In genomic region chr11:106087815-106088435, GRCh38 we compare ENCODE assay signal across 8 cellular contexts. TPM values are rescaled to one million over a fixed set of nuclear protein-coding genes. Genes with fewer than 3 reads are reported as not detected.
DNase-seq lines count a peak whose midpoint lies in the region; ATAC-seq and TF ChIP-seq lines count a peak whose summit lies in the region.

No MANE protein-coding gene starts in this region.

- no peak overlapping the region for H3K4me3 ChIP-seq in BE2C (ENCODE audit: low read depth, low read length)
- H3K4me3 ChIP-seq in mesenchymal stem cell (ENCODE audit: insufficient read depth in 1 of 2, low read depth in 1 of 2, low read length in 2 of 2): peak overlapping the region in 1 of 2 experiments; percentile 49
- H3K4me3 ChIP-seq in thoracic aorta: no peak overlapping the region

- H3K4me2 ChIP-seq in mesenchymal stem cell (ENCODE audit: low read length, poor library complexity, severe bottlenecking): no peak overlapping the region

- no peak overlapping the region for H2BK12ac ChIP-seq in mesenchymal stem cell (ENCODE audit: low read length in 2 of 2)

- peak overlapping the region; percentile 65 for H3K9ac ChIP-seq in mesenchymal stem cell (ENCODE audit: low read length)

- CTCF ChIA-PET in WTC11 (lab: Charles Lee): interaction anchor here (0.6 to 1.7 kb wide), 7 partner anchors 11 to 201 kb away, joined by 3 to 11 read pairs (median 3); partner anchors contain the start of genes AASDHPPT and KBTBD3

- no peaks in the 10 kb centered on the region for H3K27me3 Mint-ChIP-seq in WTC11 (ENCODE audit: low read depth)

- H3K4me1 ChIP-seq in BE2C: no peaks in the 10 kb centered on the region
- no peaks in the 10 kb centered on the region for H3K4me1 ChIP-seq in mesenchymal stem cell (ENCODE audit: control insufficient read depth, insufficient read depth, low read depth, low read length)
- peaks cover 13 to 24% of the 10 kb centered on the region in 2 donors for H3K4me1 ChIP-seq in thoracic aorta (ENCODE audit: control insufficient read depth in 1 of 2, low read depth in 2 of 2)

- no peak overlapping the region for H2AK5ac ChIP-seq in mesenchymal stem cell (ENCODE audit: low read length, severe bottlenecking)

- H3K9me3 Mint-ChIP-seq in WTC11: no peaks in the 10 kb centered on the region

- H3K23ac ChIP-seq in mesenchymal stem cell (ENCODE audit: low read length in 2 of 2): no peak overlapping the region

- H2BK120ac ChIP-seq in mesenchymal stem cell (ENCODE audit: low read depth, low read length): no peak overlapping the region

- H2AFZ ChIP-seq in mesenchymal stem cell (ENCODE audit: low read depth, low read length): no peak overlapping the region

- DNase-seq in BE2C (peak; percentile 40), NCI-H1092 (lab: John Stamatoyannopoulos, UW) (peak; percentile 7), WTC11 (ENCODE audit: low spot score) (peak; percentile 42), mesenchymal stem cell (peak; percentile 70), thoracic aorta (ENCODE audit: low spot score) (no peak)
- peak; percentile 23 for DNase-seq in effector CD4-positive, alpha-beta T cell

- WGBS in mesenchymal stem cell: 77% methylated on average over 5 of the region's 9 CpGs

- no peaks in the 10 kb centered on the region for H3K27me3 ChIP-seq in BE2C
- H3K27me3 ChIP-seq in mesenchymal stem cell (ENCODE audit: control insufficient read depth in 1 of 2, insufficient read depth in 1 of 2, low read length in 2 of 2): no peaks in the 10 kb centered on the region
- no peaks in the 10 kb centered on the region for H3K27me3 ChIP-seq in thoracic aorta (replicated peaks; ENCODE audit: insufficient read depth)

- H3K4me3 Mint-ChIP-seq in WTC11: no peak overlapping the region

- peaks cover 26% of the 10 kb centered on the region for H3K36me3 Mint-ChIP-seq in WTC11

- H3K27ac ChIP-seq in mesenchymal stem cell (ENCODE audit: low read length, poor library complexity, severe bottlenecking) (no peak overlapping the region), thoracic aorta (no peak overlapping the region)

- no peak overlapping the region for H3K4ac ChIP-seq in mesenchymal stem cell (ENCODE audit: low read depth in 1 of 2, low read length in 2 of 2)

- H3K9me3 ChIP-seq in BE2C (no peaks in the 10 kb centered on the region), mesenchymal stem cell (ENCODE audit: control insufficient read depth, low read length) (no peaks in the 10 kb centered on the region), thoracic aorta (no peaks in the 10 kb centered on the region)

- no peak overlapping the region for H2BK15ac ChIP-seq in mesenchymal stem cell (ENCODE audit: low read depth, poor library complexity, severe bottlenecking)

- H3K14ac ChIP-seq in mesenchymal stem cell (ENCODE audit: low read length in 2 of 2): no peak overlapping the region

- POLR2A ChIA-PET in WTC11 (lab: Charles Lee): no interaction called here

- ATAC-seq in GM18858 (IDR thresholded peaks at IDR 0.05; ENCODE audit: unreplicated experiment) (peak; percentile 22), WTC11 (peak; percentile 61; the same call in 1 of the 2 replicates), thoracic aorta (ENCODE audit: insufficient number of reproducible peaks, low FRiP score, low read depth) (no peak), HG02678 (IDR thresholded peaks at IDR 0.05; ENCODE audit: unreplicated experiment) (no peak)

- no peak overlapping the region for H3K18ac ChIP-seq in mesenchymal stem cell (ENCODE audit: low read depth in 1 of 2, low read length in 2 of 2)

- no peak overlapping the region for H3K27ac Mint-ChIP-seq in WTC11

- peaks cover 15% of the 10 kb centered on the region for H3K4me1 Mint-ChIP-seq in WTC11

- no peak overlapping the region for H2BK5ac ChIP-seq in mesenchymal stem cell (ENCODE audit: low read depth, low read length, poor library complexity, severe bottlenecking)

- peak; percentile 91 for TF ChIP-seq CTCF in BE2C (IDR thresholded peaks at IDR 0.05; ENCODE audit: low read depth, low read length)
- TF ChIP-seq CTCF in WTC11 (IDR thresholded peaks at IDR 0.05): peak; percentile 75
- TF ChIP-seq CTCF in thoracic aorta (IDR thresholded peaks at IDR 0.05): peak; percentile 79

- H4K91ac ChIP-seq in mesenchymal stem cell (ENCODE audit: low read length): no peak overlapping the region

- peaks cover 8% of the 10 kb centered on the region for H3K79me1 ChIP-seq in mesenchymal stem cell (replicated peaks; ENCODE audit: low read length, poor library complexity, severe bottlenecking)

- H4K8ac ChIP-seq in mesenchymal stem cell (ENCODE audit: low read length): no peak overlapping the region

- H3K36me3 ChIP-seq in BE2C: peaks cover 41% of the 10 kb centered on the region
- H3K36me3 ChIP-seq in mesenchymal stem cell (ENCODE audit: control insufficient read depth in 1 of 2, insufficient read depth in 2 of 2, low read depth in 1 of 2, low read length in 2 of 2): peaks cover 4 to 40% of the 10 kb centered on the region in 2 experiments
- H3K36me3 ChIP-seq in thoracic aorta: no peaks in the 10 kb centered on the region

TF ChIP-seq in WTC11, 78 proteins besides CTCF, POLR2A, EP300 and RAD21 (continues in another document):
- TF ChIP-seq FOXP4 (CRISPR knock-in tag; IDR thresholded peaks at IDR 0.05): no peak
- no peak for TF ChIP-seq AFF4 (CRISPR knock-in tag; IDR thresholded peaks at IDR 0.05; ENCODE audit: borderline replicate concordance)
- no peak for TF ChIP-seq E2F1 (CRISPR knock-in tag; IDR thresholded peaks at IDR 0.05)
- TF ChIP-seq, protein P1, sequence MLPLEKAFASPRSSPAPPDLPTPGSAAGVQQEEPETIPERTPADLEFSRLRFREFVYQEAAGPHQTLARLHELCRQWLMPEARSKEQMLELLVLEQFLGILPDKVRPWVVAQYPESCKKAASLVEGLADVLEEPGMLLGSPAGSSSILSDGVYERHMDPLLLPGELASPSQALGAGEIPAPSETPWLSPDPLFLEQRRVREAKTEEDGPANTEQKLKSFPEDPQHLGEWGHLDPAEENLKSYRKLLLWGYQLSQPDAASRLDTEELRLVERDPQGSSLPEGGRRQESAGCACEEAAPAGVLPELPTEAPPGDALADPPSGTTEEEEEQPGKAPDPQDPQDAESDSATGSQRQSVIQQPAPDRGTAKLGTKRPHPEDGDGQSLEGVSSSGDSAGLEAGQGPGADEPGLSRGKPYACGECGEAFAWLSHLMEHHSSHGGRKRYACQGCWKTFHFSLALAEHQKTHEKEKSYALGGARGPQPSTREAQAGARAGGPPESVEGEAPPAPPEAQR (CRISPR knock-in tag; IDR thresholded peaks at IDR 0.05): no peak

RNA-seq across cellular contexts. Expression of gene AASDHPPT, which starts 10.5 kb away (rescaled TPM):
- polyA plus RNA-seq in BE2C (2012; ENCODE audit: insufficient read depth, insufficient read length, low read depth): 81.6 TPM
- total RNA-seq in WTC11 (2021) (37.0 to 39.9 TPM (median 38.7 TPM) in 3 replicates), thoracic aorta (10 to 100 TPM; 30.2 to 35.4 TPM)
- 27.3 TPM for polyA plus RNA-seq in mesenchymal stem cell (2013, experiment 1 of 2)
- polyA plus RNA-seq in mesenchymal stem cell (2013, experiment 2 of 2): 29.6 TPM

RNA-seq across cellular contexts. Expression of gene KBTBD3, which starts 10.8 kb away (rescaled TPM):
- 4.2 TPM for polyA plus RNA-seq in BE2C (2012; ENCODE audit: insufficient read depth, insufficient read length, low read depth)
- total RNA-seq in WTC11 (2021) (3.8 to 4.9 TPM (median 4.1 TPM) in 3 replicates), thoracic aorta (10 to 100 TPM in 1 of 2 donors, 1 to 10 TPM in 1; 5.1 to 10.6 TPM)
- 3.2 TPM for polyA plus RNA-seq in mesenchymal stem cell (2013, experiment 1 of 2)
- 3.3 TPM for polyA plus RNA-seq in mesenchymal stem cell (2013, experiment 2 of 2)

Comparison
In these comparisons a context has a peak if more than half of its experiments do, and no peak if none do; other contexts are left out.
1. ATAC-seq: peak in GM18858 (single experiment) and WTC11 (single experiment); none in thoracic aorta (single experiment) and HG02678 (single experiment).
2. Peak in every context shown above with its lines, with median percentiles within 50 percentile points of each other: CTCF ChIP-seq.